In the genomic region with DNA sequence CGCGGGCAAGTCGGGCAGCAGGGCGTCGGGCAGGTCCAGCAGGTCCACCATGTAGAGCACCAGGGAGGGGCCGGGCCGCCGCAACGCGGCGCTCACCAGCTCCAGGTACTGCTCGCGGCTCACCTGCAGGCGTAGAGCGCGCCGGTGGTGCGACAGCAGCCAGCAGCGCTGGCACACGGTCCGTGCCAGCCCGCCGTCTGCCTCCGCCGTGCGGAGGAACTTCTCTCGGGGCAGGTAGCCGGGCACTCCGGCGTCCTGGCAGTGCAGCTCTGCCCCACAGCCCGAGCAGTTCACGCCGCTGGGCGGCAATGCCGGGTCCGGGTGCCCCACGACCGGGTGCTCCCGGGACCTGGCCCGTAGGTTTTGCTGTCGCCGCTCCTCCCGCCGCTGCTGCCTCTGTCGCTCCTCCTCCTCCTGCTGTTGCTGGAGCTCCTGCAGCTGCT, we compare ENCODE assay signal across 8 cellular contexts.
DNase-seq lines count a peak whose midpoint lies in the region; ATAC-seq lines count a peak whose summit lies in the region.

No MANE protein-coding gene starts in this region.

- peak; percentile 24 for ATAC-seq in GM21367 (IDR thresholded peaks at IDR 0.05; ENCODE audit: unreplicated experiment)
- peak; percentile 40 for ATAC-seq in effector memory CD8-positive, alpha-beta T cell (replicated peaks)

- DNase-seq in DMS53 (lab: John Stamatoyannopoulos, UW) (peak; percentile 79), substantia nigra (lab: John Stamatoyannopoulos, UW) (peak in 22 of 49 donors; percentile 29 to 71 (median 48)), cerebellar nuclear complex (lab: John Stamatoyannopoulos, UW) (no peak)
- peak; percentile 37 for DNase-seq in activated CD4-positive, alpha-beta T cell treated with anti-CD3 and anti-CD28 coated beads for 1 hour
- peak; percentile 24 to 47 (median 43) for DNase-seq in effector memory CD8-positive, alpha-beta T cell

- H3K27me3 ChIP-seq in HUES48 (ENCODE audit: control insufficient read depth, insufficient read depth, low read length) (no peaks in the 10 kb centered on the region), mucosa of stomach (ENCODE audit: control insufficient read depth, insufficient read depth, low read length) (no peaks in the 10 kb centered on the region)

- no peaks in the 10 kb centered on the region for H3K9me3 Mint-ChIP-seq in effector memory CD8-positive, alpha-beta T cell

- H3K9ac ChIP-seq in HUES48 (ENCODE audit: low read depth, low read length) (peak overlapping the region; percentile 76; the same call in 1 of the 2 replicates), mucosa of stomach (ENCODE audit: low read length) (peak overlapping the region; percentile 83)

- no peaks in the 10 kb centered on the region for H3K27me3 Mint-ChIP-seq in effector memory CD8-positive, alpha-beta T cell

- no peak overlapping the region for H3K27ac ChIP-seq in HUES48 (ENCODE audit: low read depth, low read length)
- peak overlapping the region; percentile 69 for H3K27ac ChIP-seq in substantia nigra (ENCODE audit: low read depth, low read length, poor library complexity, severe bottlenecking)

- peak overlapping the region; percentile 99 for H3K27ac Mint-ChIP-seq in effector memory CD8-positive, alpha-beta T cell

- peaks cover 40 to 55% of the 10 kb centered on the region in 2 donors for H3K4me1 Mint-ChIP-seq in effector memory CD8-positive, alpha-beta T cell (ENCODE audit: low read depth in 2 of 2)

- H3K9me3 ChIP-seq in HUES48 (ENCODE audit: control insufficient read depth, insufficient read depth, low read length) (no peaks in the 10 kb centered on the region), mucosa of stomach (ENCODE audit: control insufficient read depth, low read length) (no peaks in the 10 kb centered on the region)

- H3K4me1 ChIP-seq in HUES48 (ENCODE audit: control insufficient read depth, insufficient read depth, low read length) (no peaks in the 10 kb centered on the region), mucosa of stomach (ENCODE audit: control insufficient read depth, insufficient read depth, low read length) (peaks cover 15% of the 10 kb centered on the region)

- peaks cover 25% of the 10 kb centered on the region for H3K36me3 ChIP-seq in HUES48 (ENCODE audit: control insufficient read depth, insufficient read depth, low read length)
- H3K36me3 ChIP-seq in mucosa of stomach (ENCODE audit: control insufficient read depth, insufficient read depth, low read length), result peaks cover 10% of the 10 kb centered on the region

- peaks cover 62% of the 10 kb centered on the region for H3K36me3 Mint-ChIP-seq in effector memory CD8-positive, alpha-beta T cell (ENCODE audit: insufficient read depth)

- peak overlapping the region; percentile 100 for H3K4me3 Mint-ChIP-seq in effector memory CD8-positive, alpha-beta T cell

- H3K4me3 ChIP-seq in HUES48 (ENCODE audit: low read depth, low read length) (peak overlapping the region; percentile 99), mucosa of stomach (ENCODE audit: low read length) (peak overlapping the region; percentile 94)

Comparison
In these comparisons a context has a peak if more than half of its experiments do, and no peak if none do; other contexts are left out.
1. DNase-seq: peak in DMS53 (single experiment), activated CD4-positive, alpha-beta T cell treated with anti-CD3 and anti-CD28 coated beads for 1 hour (single experiment) and effector memory CD8-positive, alpha-beta T cell (3 of 3); none in cerebellar nuclear complex (0 of 2).